Comparison of ENCODE assay signal across 1 cellular context in genomic region chr3:30750967-30751366, GRCh38.
TF ChIP-seq lines count a peak whose summit lies in the region.

No MANE protein-coding gene starts in this region.

TF ChIP-seq in H1, 55 proteins besides CTCF, POLR2A, EP300 and RAD21 (continued from another document):
- TF ChIP-seq CHD7 (IDR thresholded peaks at IDR 0.05; ENCODE audit: insufficient replicate concordance, low read length) (peak; percentile 72), KDM1A (IDR thresholded peaks at IDR 0.05; ENCODE audit: borderline replicate concordance, low read length) (peak; percentile 12; the same call in 1 of the 2 replicates), SAP30 (IDR thresholded peaks at IDR 0.05; ENCODE audit: insufficient read depth, insufficient replicate concordance, low read length) (no peak), SIN3A (conservative IDR thresholded peaks at IDR 0.05 in 1 of 2, IDR thresholded peaks at IDR 0.05 in 1 of 2; ENCODE audit: low read depth in 1 of 2, low read length in 2 of 2) (no peak), CREB1 (IDR thresholded peaks at IDR 0.05) (no peak), SIRT6 (IDR thresholded peaks at IDR 0.05; ENCODE audit: low read length) (no peak), CTBP2 (IDR thresholded peaks at IDR 0.05; ENCODE audit: borderline replicate concordance, insufficient read depth, insufficient read length, low read length) (no peak), RFX5 (IDR thresholded peaks at IDR 0.05; ENCODE audit: borderline replicate concordance, low read depth, low read length) (no peak), TAF7 (optimal IDR thresholded peaks at IDR 0.05; ENCODE audit: borderline replicate concordance, low read depth, low read length) (no peak), TAF1 (IDR thresholded peaks at IDR 0.05; ENCODE audit: low read depth, low read length) (no peak), TEAD4 (IDR thresholded peaks at IDR 0.05; ENCODE audit: low read depth, low read length) (no peak), CBX5 (IDR thresholded peaks at IDR 0.05; ENCODE audit: low read depth, low read length) (no peak), POU5F1 (IDR thresholded peaks at IDR 0.05; ENCODE audit: low read depth, low read length) (no peak), YY1 (IDR thresholded peaks at IDR 0.05; ENCODE audit: low read depth, low read length) (no peak), TBP (IDR thresholded peaks at IDR 0.05; ENCODE audit: low read depth, low read length) (peak; percentile 75), SP2 (IDR thresholded peaks at IDR 0.05; ENCODE audit: low read length) (peak; percentile 33; the same call in 1 of the 2 replicates), ATF3 (IDR thresholded peaks at IDR 0.05; ENCODE audit: insufficient read depth, low read depth, low read length) (no peak), SRF (IDR thresholded peaks at IDR 0.05; ENCODE audit: low read depth, low read length) (no peak), BACH1 (IDR thresholded peaks at IDR 0.05; ENCODE audit: low read length) (no peak), TCF12 (IDR thresholded peaks at IDR 0.05; ENCODE audit: low read depth, low read length) (peak; percentile 84), MAX (IDR thresholded peaks at IDR 0.05) (peak; percentile 27; the same call in 1 of the 2 replicates)
